Comparison of ENCODE assay signal across 17 cellular contexts in genomic region chr20:48801197-48801596, GRCh38. TPM values are rescaled to one million over a fixed set of nuclear protein-coding genes. Genes with fewer than 3 reads are reported as not detected.
A peak's percentile ranks its signal among the peaks of the same experiment; 100 is the strongest.
DNase-seq lines count a peak whose midpoint lies in the region; ATAC-seq, FAIRE-seq and TF ChIP-seq lines count a peak whose summit lies in the region.
"Had no signal": no experiment of that assay in that cellular context is flagged by ENCODE, and none has a peak within 500 bp of the region (broad histone marks: within the 10 kb centered on the region; RNA-seq: fewer than 3 reads in every experiment).

No MANE protein-coding gene starts in this region.

- no peak for TF ChIP-seq POLR2A in GM12892 (IDR thresholded peaks at IDR 0.05; ENCODE audit: low read depth, low read length)

- peak overlapping the region in 2 of 3 donors; percentile 62 to 85 for H3K27ac Mint-ChIP-seq in CD4-positive, CD25-positive, alpha-beta regulatory T cell
- peak overlapping the region; percentile 87 for H3K27ac Mint-ChIP-seq in central memory CD8-positive, alpha-beta T cell (ENCODE audit: low read depth)
- no peak overlapping the region for H3K27ac Mint-ChIP-seq in activated CD4-positive, alpha-beta memory T cell treated with anti-CD3 and anti-CD28 coated beads, Interleukin-2, amount 10 ng/mL, durations not matched to agents 7 days and 5 days

- no peak for DNase-seq in CD4-positive, CD25-positive, alpha-beta regulatory T cell
- no peak for DNase-seq in GM12892 (ENCODE audit: insufficient read length)
- no peak for DNase-seq in central memory CD8-positive, alpha-beta T cell (ENCODE audit: low spot score in 2 of 2)
- DNase-seq in activated CD4-positive, alpha-beta memory T cell treated with anti-CD3 and anti-CD28 coated beads, Interleukin-2, amount 10 ng/mL, durations not matched to agents 7 days and 5 days, result no peak
- DNase-seq in small intestine, result no peak
- DNase-seq in NCI-H1105 treated with DMSO at 0.1 percent for 48 hours (lab: John Stamatoyannopoulos, UW), result no peak
- DNase-seq: Caco-2, DMS53, HCEC 1CT, NCI-H1048, NCI-H1694, NCI-H2107, NCI-H345, NCI-H69, PC-9 had no signal

- peaks cover 44% of the 10 kb centered on the region for H3K36me3 ChIP-seq in CD4-positive, CD25-positive, alpha-beta regulatory T cell (ENCODE audit: control insufficient read depth, insufficient read depth, low read length)
- H3K36me3 ChIP-seq in neutrophil (peaks cover 21% of the 10 kb centered on the region), small intestine (ENCODE audit: control insufficient read depth in 2 of 2, insufficient read depth in 2 of 2, low read length in 2 of 2) (no peaks in the 10 kb centered on the region)

- peak overlapping the region in 3 of 4 donors; percentile 54 to 76 (median 65) for H3K4me3 Mint-ChIP-seq in CD4-positive, CD25-positive, alpha-beta regulatory T cell
- H3K4me3 Mint-ChIP-seq in central memory CD8-positive, alpha-beta T cell, result peak overlapping the region; percentile 21
- H3K4me3 Mint-ChIP-seq in activated CD4-positive, alpha-beta memory T cell treated with anti-CD3 and anti-CD28 coated beads, Interleukin-2, amount 10 ng/mL, durations not matched to agents 7 days and 5 days, result no peak overlapping the region

- POLR2A ChIA-PET in activated CD4-positive, alpha-beta memory T cell treated with anti-CD3 and anti-CD28 coated beads, Interleukin-2, amount 10 ng/mL, durations not matched to agents 7 days and 5 days (lab: Charles Lee), result interaction anchor here (0.7 to 1.6 kb wide), 3 partner anchors 16 to 21 kb away, joined by 3 to 5 read pairs (median 3); no protein-coding TSS in a partner anchor

- no peaks in the 10 kb centered on the region for H3K9me3 ChIP-seq in CD4-positive, CD25-positive, alpha-beta regulatory T cell (ENCODE audit: control insufficient read depth in 2 of 2, low read length in 2 of 2)
- H3K9me3 ChIP-seq in neutrophil (no peaks in the 10 kb centered on the region), small intestine (ENCODE audit: control insufficient read depth, low read depth) (no peaks in the 10 kb centered on the region)

- H3K36me3 Mint-ChIP-seq in CD4-positive, CD25-positive, alpha-beta regulatory T cell, result peaks cover 31% of the 10 kb centered on the region
- peaks cover 18% of the 10 kb centered on the region for H3K36me3 Mint-ChIP-seq in central memory CD8-positive, alpha-beta T cell (ENCODE audit: insufficient read depth)
- H3K36me3 Mint-ChIP-seq in activated CD4-positive, alpha-beta memory T cell treated with anti-CD3 and anti-CD28 coated beads, Interleukin-2, amount 10 ng/mL, durations not matched to agents 7 days and 5 days (ENCODE audit: low read depth), result peaks cover 43% of the 10 kb centered on the region

- WGBS in small intestine, 3 donors, result 88 to 92% (median 90%) methylated on average over 10 of the region's 10 CpGs

- peaks cover 0 to 90% (median 61%) of the 10 kb centered on the region in 4 donors for H3K4me1 Mint-ChIP-seq in CD4-positive, CD25-positive, alpha-beta regulatory T cell
- peaks cover 88% of the 10 kb centered on the region for H3K4me1 Mint-ChIP-seq in central memory CD8-positive, alpha-beta T cell
- peaks cover 53% of the 10 kb centered on the region for H3K4me1 Mint-ChIP-seq in activated CD4-positive, alpha-beta memory T cell treated with anti-CD3 and anti-CD28 coated beads, Interleukin-2, amount 10 ng/mL, durations not matched to agents 7 days and 5 days

- no peaks in the 10 kb centered on the region for H3K27me3 ChIP-seq in CD4-positive, CD25-positive, alpha-beta regulatory T cell (ENCODE audit: control insufficient read depth, insufficient read depth, low read length)
- H3K27me3 ChIP-seq in neutrophil, result no peaks in the 10 kb centered on the region
- no peaks in the 10 kb centered on the region for H3K27me3 ChIP-seq in small intestine (ENCODE audit: control insufficient read depth in 2 of 2, insufficient read depth in 2 of 2, low read length in 2 of 2)

- no peak for ATAC-seq in CD4-positive, CD25-positive, alpha-beta regulatory T cell (ENCODE audit: low read depth in 2 of 2)
- no peak for ATAC-seq in central memory CD8-positive, alpha-beta T cell (replicated peaks; ENCODE audit: extremely low read depth, poor library complexity, severe bottlenecking)

- H3K27ac ChIP-seq in CD4-positive, CD25-positive, alpha-beta regulatory T cell (ENCODE audit: insufficient read depth, low read length, poor library complexity, severe bottlenecking), result no peak overlapping the region
- H3K27ac ChIP-seq in neutrophil, result peak overlapping the region; percentile 93
- H3K27ac ChIP-seq in small intestine (ENCODE audit: low read depth in 1 of 2, low read length in 1 of 2), result no peak overlapping the region
- H3K27ac ChIP-seq: PC-9 had no signal

- H3K4me3 ChIP-seq in CD4-positive, CD25-positive, alpha-beta regulatory T cell (ENCODE audit: low read depth, low read length), result no peak overlapping the region
- H3K4me3 ChIP-seq in neutrophil (ENCODE audit: low read depth in 1 of 2, low read length in 1 of 2) (no peak overlapping the region), small intestine (ENCODE audit: low read depth in 1 of 2, low read length in 2 of 2) (no peak overlapping the region)
- H3K4me3 ChIP-seq: PC-9 had no signal

- TF ChIP-seq CTCF in neutrophil (IDR thresholded peaks at IDR 0.05), result no peak

- H3K27me3 Mint-ChIP-seq in CD4-positive, CD25-positive, alpha-beta regulatory T cell, result no peaks in the 10 kb centered on the region
- no peaks in the 10 kb centered on the region for H3K27me3 Mint-ChIP-seq in central memory CD8-positive, alpha-beta T cell
- no peaks in the 10 kb centered on the region for H3K27me3 Mint-ChIP-seq in activated CD4-positive, alpha-beta memory T cell treated with anti-CD3 and anti-CD28 coated beads, Interleukin-2, amount 10 ng/mL, durations not matched to agents 7 days and 5 days

- CTCF ChIA-PET in activated CD4-positive, alpha-beta memory T cell treated with anti-CD3 and anti-CD28 coated beads, Interleukin-2, amount 10 ng/mL, durations not matched to agents 7 days and 5 days (lab: Charles Lee), result interaction anchor here (1.3 kb wide), 1 partner anchor 104 kb away, joined by 5 read pairs; no protein-coding TSS in a partner anchor

- no peaks in the 10 kb centered on the region for H3K9me3 Mint-ChIP-seq in CD4-positive, CD25-positive, alpha-beta regulatory T cell
- H3K9me3 Mint-ChIP-seq in central memory CD8-positive, alpha-beta T cell, result no peaks in the 10 kb centered on the region
- H3K9me3 Mint-ChIP-seq in activated CD4-positive, alpha-beta memory T cell treated with anti-CD3 and anti-CD28 coated beads, Interleukin-2, amount 10 ng/mL, durations not matched to agents 7 days and 5 days, result no peaks in the 10 kb centered on the region

- FAIRE-seq in GM12892 (lab: Jason Lieb, UNC) (peak; percentile 61), small intestine (lab: Jason Lieb, UNC) (no peak)
- FAIRE-seq: GM18507 had no signal

- peaks cover 77% of the 10 kb centered on the region for H3K4me1 ChIP-seq in CD4-positive, CD25-positive, alpha-beta regulatory T cell (ENCODE audit: control insufficient read depth, insufficient read depth, low read length, poor library complexity, severe bottlenecking)
- peaks cover 85 to 93% of the 10 kb centered on the region in 2 experiments for H3K4me1 ChIP-seq in neutrophil (ENCODE audit: control insufficient read depth in 1 of 2, insufficient read depth in 1 of 2, low read depth in 1 of 2, low read length in 1 of 2)
- H3K4me1 ChIP-seq in small intestine (ENCODE audit: control insufficient read depth in 2 of 2, insufficient read depth in 1 of 2, low read depth in 1 of 2, low read length in 1 of 2), result no peaks in the 10 kb centered on the region
- H3K4me1 ChIP-seq: Caco-2 had no signal

RNA-seq across cellular contexts. Expression of gene PREX1, which starts 26.6 kb away (rescaled TPM):
- total RNA-seq in CD4-positive, CD25-positive, alpha-beta regulatory T cell, result 264 TPM
- polyA plus RNA-seq in CD4-positive, CD25-positive, alpha-beta regulatory T cell, result 10 to 100 TPM; 40.8 to 58.5 (median 50.1) TPM
- polyA plus RNA-seq in GM12892 (2012; ENCODE audit: missing spikeins), result 46.2 TPM
- total RNA-seq in activated CD4-positive, alpha-beta memory T cell treated with anti-CD3 and anti-CD28 coated beads, Interleukin-2, amount 10 ng/mL, durations not matched to agents 7 days and 5 days, result 100 to 1,000 TPM; 158 to 160 TPM
- polyA plus RNA-seq in small intestine, result 1 to 10 TPM; 1.8 to 8.3 (median 7.6) TPM
